In the genomic region with DNA sequence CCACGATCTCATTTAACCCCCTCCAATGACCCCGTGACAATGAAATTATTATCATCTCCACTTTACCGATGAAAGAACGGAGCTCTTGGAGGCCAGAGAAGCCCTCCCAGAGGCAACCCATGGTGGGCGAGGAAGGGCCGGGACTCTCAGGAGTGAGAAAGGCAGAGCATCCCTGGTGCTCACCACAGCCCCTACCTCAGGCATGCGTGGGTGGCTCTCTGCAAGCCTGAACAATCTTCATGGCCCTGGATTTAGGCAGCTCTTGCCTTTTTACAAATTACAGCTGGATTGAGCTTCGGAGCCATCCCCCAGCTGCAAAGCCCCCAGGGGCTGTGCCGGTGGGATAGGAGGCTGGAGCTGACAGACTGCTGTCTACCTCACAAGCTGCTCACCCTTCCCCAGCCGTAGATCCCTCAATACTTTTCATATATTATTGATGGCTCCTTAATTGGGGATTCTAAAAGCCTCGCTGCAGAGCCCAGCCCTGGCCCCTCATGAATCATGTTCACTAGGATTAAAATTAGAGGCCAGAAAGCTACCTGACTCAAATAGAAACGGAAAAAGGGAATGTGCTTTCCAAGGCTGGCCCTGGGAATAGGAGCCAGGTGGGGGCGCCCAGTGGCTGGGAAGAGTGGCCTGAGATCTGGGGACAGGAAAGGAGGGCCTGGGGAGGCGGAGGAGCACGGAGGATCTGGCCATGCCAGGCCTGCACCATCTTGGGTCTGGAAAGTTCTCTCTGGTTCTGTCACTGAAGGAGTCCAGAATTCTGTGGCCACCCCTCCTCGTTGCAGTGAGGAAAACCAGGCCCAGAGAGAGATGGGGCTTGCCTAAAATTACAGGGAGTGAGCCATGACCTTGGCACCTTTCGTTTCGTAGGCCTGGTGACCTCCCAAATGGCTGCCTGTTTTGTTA, we compare ENCODE assay signal across 22 cellular contexts. TPM values are rescaled to one million over a fixed set of nuclear protein-coding genes. Genes with fewer than 3 reads are reported as not detected.
DNase-seq lines count a peak whose midpoint lies in the region; ATAC-seq and TF ChIP-seq lines count a peak whose summit lies in the region.
"Had no signal": no experiment of that assay in that cellular context is flagged by ENCODE, and none has a peak within 500 bp of the region (broad histone marks: within the 10 kb centered on the region; RNA-seq: fewer than 3 reads in every experiment).

No MANE protein-coding gene starts in this region.

- no peak overlapping the region for H3K4me3 ChIP-seq in cardiac muscle cell
- H3K4me3 ChIP-seq in right atrium auricular region = no peak overlapping the region
- no peak overlapping the region for H3K4me3 ChIP-seq in hepatocyte
- H3K4me3 ChIP-seq in retinal pigment epithelial cell (ENCODE audit: low read length) = no peak overlapping the region
- H3K4me3 ChIP-seq in lower leg skin (ENCODE audit: low read depth, poor library complexity, severe bottlenecking) = no peak overlapping the region
- H3K4me3 ChIP-seq: HAP-1, heart right ventricle had no signal

- H3K27ac ChIP-seq in cardiac muscle cell (no peak overlapping the region), right atrium auricular region (no peak overlapping the region), hepatocyte (no peak overlapping the region)

- H3K4me1 ChIP-seq in cardiac muscle cell (ENCODE audit: low read depth) = no peaks in the 10 kb centered on the region
- peaks cover 0 to 8% of the 10 kb centered on the region in 2 donors for H3K4me1 ChIP-seq in right atrium auricular region
- no peaks in the 10 kb centered on the region for H3K4me1 ChIP-seq in hepatocyte (ENCODE audit: insufficient read depth)
- H3K4me1 ChIP-seq: HAP-1 had no signal

- H3K79me2 ChIP-seq in hepatocyte = no peaks in the 10 kb centered on the region

- H3K4me2 ChIP-seq in hepatocyte = no peak overlapping the region

- TF ChIP-seq POLR2A in GM18505 (IDR thresholded peaks at IDR 0.05; ENCODE audit: borderline replicate concordance, extremely low read depth, insufficient read depth, insufficient read length) (no peak), lower leg skin (IDR thresholded peaks at IDR 0.05) (no peak)

- TF ChIP-seq CTCF in cardiac muscle cell (IDR thresholded peaks at IDR 0.05; ENCODE audit: low read depth, low read length) (peak; percentile 16), right atrium auricular region (IDR thresholded peaks at IDR 0.05) (peak in 1 of 2 donors; percentile 17), hepatocyte (IDR thresholded peaks at IDR 0.05; ENCODE audit: poor library complexity) (peak; percentile 11), retinal pigment epithelial cell (conservative IDR thresholded peaks at IDR 0.05; ENCODE audit: low read depth, low read length) (peak; percentile 45), lower leg skin (IDR thresholded peaks at IDR 0.05) (no peak)

- H3K36me3 ChIP-seq in cardiac muscle cell (no peaks in the 10 kb centered on the region), right atrium auricular region (no peaks in the 10 kb centered on the region), hepatocyte (replicated peaks; ENCODE audit: insufficient read depth, low read depth) (no peaks in the 10 kb centered on the region)
- H3K36me3 ChIP-seq: HAP-1, heart right ventricle had no signal

- no peaks in the 10 kb centered on the region for H4K20me1 ChIP-seq in hepatocyte (ENCODE audit: insufficient read depth, poor library complexity, severe bottlenecking)

- no peaks in the 10 kb centered on the region for H3K9me2 ChIP-seq in hepatocyte (replicated peaks; ENCODE audit: insufficient read depth)

- no peak overlapping the region for H2AFZ ChIP-seq in hepatocyte

- ATAC-seq in GM18505 (IDR thresholded peaks at IDR 0.05; ENCODE audit: unreplicated experiment) = no peak
- ATAC-seq: sciatic nerve had no signal

- peak in 1 of 2 donors; percentile 41 for DNase-seq in cardiac muscle cell (ENCODE audit: low read depth in 1 of 2, low spot score in 1 of 2)
- no peak for DNase-seq in right atrium auricular region (ENCODE audit: low spot score)
- DNase-seq in amniotic epithelial cell (ENCODE audit: low read depth) = peak; percentile 46
- DNase-seq in hepatocyte (ENCODE audit: low spot score) = no peak
- DNase-seq in retinal pigment epithelial cell (ENCODE audit: low read depth) = no peak
- DNase-seq in activated T-cell treated with anti-CD3 and anti-CD28 coated beads for 4 hours = no peak
- DNase-seq in lower leg skin (ENCODE audit: low spot score in 2 of 2) = no peak
- DNase-seq: activated B cell treated with CpG ODN at 0.5 μM for 24 hours; activated CD8-positive, alpha-beta memory T cell treated with anti-CD3 and anti-CD28 coated beads for 24 hours; central memory CD4-positive, alpha-beta T cell; effector CD4-positive, alpha-beta T cell; heart right ventricle; Kasumi-1; kidney glomerular epithelial cell; NCI-H1092 treated with DMSO at 0.1 percent for 48 hours; NCI-H2081; SHP77; T-helper 2 cell had no signal

- 78% methylated on average over 18 of the region's 18 CpGs for WGBS in hepatocyte (ENCODE audit: low lambda C conversion rate, missing lambda C conversion rate)
- 78 to 82% methylated on average over 18 of the region's 18 CpGs for WGBS in lower leg skin, 2 donors

- intact Hi-C loops in lower leg skin (cut with DNase I; ENCODE audit: low total_unique reads) = no loop called here

- no peaks in the 10 kb centered on the region for H3K27me3 ChIP-seq in cardiac muscle cell
- H3K27me3 ChIP-seq in right atrium auricular region = no peaks in the 10 kb centered on the region
- no peaks in the 10 kb centered on the region for H3K27me3 ChIP-seq in hepatocyte
- H3K27me3 ChIP-seq: heart right ventricle had no signal

- H3K9me3 ChIP-seq in cardiac muscle cell (ENCODE audit: low read depth) = no peaks in the 10 kb centered on the region
- no peaks in the 10 kb centered on the region for H3K9me3 ChIP-seq in right atrium auricular region
- H3K9me3 ChIP-seq in hepatocyte (ENCODE audit: low read depth) = no peaks in the 10 kb centered on the region
- H3K9me3 ChIP-seq: HAP-1, heart right ventricle had no signal

RNA-seq across cellular contexts. Expression of a gene that starts 29.1 kb away (rescaled TPM):
- total RNA-seq in cardiac muscle cell (29.2 and 52.1 TPM in 2 replicates), right atrium auricular region (10 to 100 TPM; 36.7 to 47.4 TPM), hepatocyte (0.30 and 1.4 TPM in 2 replicates), lower leg skin (1 to 10 TPM in 1 of 4 donors, under 1 TPM in 2, not detected in 1; 0.23 to 1.1 (median 0.81) TPM)
- polyA plus RNA-seq in cardiac muscle cell (51.6 and 56.5 TPM in 2 replicates), hepatocyte (0.55 and 1.2 TPM in 2 replicates)
- total RNA-seq: fibroblast of lung had no signal

Comparison
In these comparisons a context has a peak if more than half of its experiments do, and no peak if none do; other contexts are left out.
1. CTCF ChIP-seq: peak in cardiac muscle cell (single experiment), hepatocyte (single experiment) and retinal pigment epithelial cell (single experiment); none in lower leg skin (0 of 3).
2. RNA of a gene that starts 29.1 kb away (total RNA-seq): 29.2 to 52.1 TPM in cardiac muscle cell and 36.7 to 47.4 TPM in right atrium auricular region; 0.23 to 1.1 TPM in lower leg skin and 0.30 to 1.4 TPM in hepatocyte; every median in the first group is over 10 times any median in the second.